In genomic region chr9:126986506-126986951, GRCh38 we compare ENCODE assay signal across 8 cellular contexts.
DNase-seq lines count a peak whose midpoint lies in the region; ATAC-seq and TF ChIP-seq lines count a peak whose summit lies in the region.

No MANE protein-coding gene starts in this region.

- H3K27ac ChIP-seq in upper lobe of right lung, result peak overlapping the region; percentile 65

- H3K4me3 ChIP-seq in upper lobe of right lung, result no peak overlapping the region

- no peaks in the 10 kb centered on the region for H3K9me3 ChIP-seq in upper lobe of right lung

- H3K36me3 ChIP-seq in upper lobe of right lung, result no peaks in the 10 kb centered on the region

- peak; percentile 25 for DNase-seq in stimulated activated CD4-positive, alpha-beta T cell treated with anti-CD3 and anti-CD28 coated beads, Interleukin-15, amount 100 ng/mL, for 24 hours
- no peak for DNase-seq in stimulated activated CD4-positive, alpha-beta T cell treated with anti-CD3 and anti-CD28 coated beads, Interleukin-2, amount 100 ng/mL, for 24 hours
- peak; percentile 24 for DNase-seq in activated CD4-positive, alpha-beta T cell treated with anti-CD3 and anti-CD28 coated beads for 48 hours
- no peak for DNase-seq in upper lobe of right lung
- no peak for DNase-seq in NCI-H187 treated with DMSO at 0.1 percent for 48 hours (lab: John Stamatoyannopoulos, UW)
- no peak for DNase-seq in SW 1271 (lab: John Stamatoyannopoulos, UW)

- H3K27me3 ChIP-seq in upper lobe of right lung, result no peaks in the 10 kb centered on the region

- intact Hi-C loops in upper lobe of right lung (cut with DNase I), result no loop called here

- H3K4me1 ChIP-seq in upper lobe of right lung, result peaks cover 25% of the 10 kb centered on the region

- peak; percentile 83 for ATAC-seq in esophagus mucosa
- ATAC-seq in upper lobe of right lung, result peak; percentile 6
- ATAC-seq in HG03139 (IDR thresholded peaks at IDR 0.05; ENCODE audit: unreplicated experiment), result no peak

- TF ChIP-seq CTCF in upper lobe of right lung (IDR thresholded peaks at IDR 0.05), result no peak

Comparison
In these comparisons a context has a peak if more than half of its experiments do, and no peak if none do; other contexts are left out.
1. DNase-seq: peak in stimulated activated CD4-positive, alpha-beta T cell treated with anti-CD3 and anti-CD28 coated beads, Interleukin-15, amount 100 ng/mL, for 24 hours (single experiment) and activated CD4-positive, alpha-beta T cell treated with anti-CD3 and anti-CD28 coated beads for 48 hours (single experiment); none in stimulated activated CD4-positive, alpha-beta T cell treated with anti-CD3 and anti-CD28 coated beads, Interleukin-2, amount 100 ng/mL, for 24 hours (0 of 2), upper lobe of right lung (single experiment), NCI-H187 treated with DMSO at 0.1 percent for 48 hours (single experiment) and SW 1271 (0 of 2).